1 cellular context compared by ENCODE assay signal in the genomic region with DNA sequence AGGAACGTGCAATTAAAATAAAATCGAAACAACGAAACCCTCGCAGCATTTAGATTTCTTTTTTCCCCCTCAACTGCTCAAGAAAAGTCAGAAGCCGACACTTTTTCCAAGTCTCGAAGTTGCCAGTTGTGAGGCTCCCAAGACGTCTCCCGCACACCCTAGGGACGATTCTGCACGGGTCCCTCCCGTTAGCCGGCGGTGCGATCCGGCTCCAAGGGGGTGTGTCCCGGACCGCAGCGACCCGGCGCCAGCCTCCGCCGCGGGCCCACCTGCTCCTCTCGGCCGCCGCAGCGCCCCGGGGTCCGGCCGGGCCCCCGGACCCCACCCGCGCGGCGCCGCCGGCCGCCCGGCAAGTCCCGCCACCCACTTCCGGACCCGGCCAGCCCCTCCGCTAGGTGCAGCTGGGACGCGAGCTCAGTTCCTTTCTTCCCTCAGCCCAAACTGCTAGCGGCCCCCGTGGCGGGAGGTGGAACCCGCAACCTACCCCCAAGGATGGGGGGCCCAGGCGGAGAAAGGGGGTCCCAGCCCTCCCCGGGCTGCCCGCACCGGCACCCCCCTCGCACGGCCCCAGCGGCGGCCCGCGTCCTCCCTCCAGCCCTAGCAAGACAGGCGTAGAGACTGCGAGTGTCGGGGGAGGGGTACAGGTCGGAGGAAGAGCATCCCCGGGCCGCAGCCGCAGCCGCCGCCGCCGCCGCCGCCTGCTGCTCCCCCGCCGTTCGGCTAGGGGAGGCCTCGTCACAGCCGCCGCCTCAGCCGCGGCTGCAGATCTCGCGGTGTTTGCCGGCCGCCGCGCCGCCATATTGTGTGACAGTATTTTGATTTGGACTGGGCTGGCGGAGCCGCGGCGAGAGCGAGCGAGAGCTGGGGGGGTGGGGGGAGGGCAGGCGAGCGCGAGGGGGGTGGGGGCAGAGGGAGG.
TF ChIP-seq lines count a peak whose summit lies in the region.

No MANE protein-coding gene starts in this region.

TF ChIP-seq in K562, 482 proteins besides CTCF, POLR2A, EP300 and RAD21 (continued from another document and continues in another):
- TF ChIP-seq, protein P1, sequence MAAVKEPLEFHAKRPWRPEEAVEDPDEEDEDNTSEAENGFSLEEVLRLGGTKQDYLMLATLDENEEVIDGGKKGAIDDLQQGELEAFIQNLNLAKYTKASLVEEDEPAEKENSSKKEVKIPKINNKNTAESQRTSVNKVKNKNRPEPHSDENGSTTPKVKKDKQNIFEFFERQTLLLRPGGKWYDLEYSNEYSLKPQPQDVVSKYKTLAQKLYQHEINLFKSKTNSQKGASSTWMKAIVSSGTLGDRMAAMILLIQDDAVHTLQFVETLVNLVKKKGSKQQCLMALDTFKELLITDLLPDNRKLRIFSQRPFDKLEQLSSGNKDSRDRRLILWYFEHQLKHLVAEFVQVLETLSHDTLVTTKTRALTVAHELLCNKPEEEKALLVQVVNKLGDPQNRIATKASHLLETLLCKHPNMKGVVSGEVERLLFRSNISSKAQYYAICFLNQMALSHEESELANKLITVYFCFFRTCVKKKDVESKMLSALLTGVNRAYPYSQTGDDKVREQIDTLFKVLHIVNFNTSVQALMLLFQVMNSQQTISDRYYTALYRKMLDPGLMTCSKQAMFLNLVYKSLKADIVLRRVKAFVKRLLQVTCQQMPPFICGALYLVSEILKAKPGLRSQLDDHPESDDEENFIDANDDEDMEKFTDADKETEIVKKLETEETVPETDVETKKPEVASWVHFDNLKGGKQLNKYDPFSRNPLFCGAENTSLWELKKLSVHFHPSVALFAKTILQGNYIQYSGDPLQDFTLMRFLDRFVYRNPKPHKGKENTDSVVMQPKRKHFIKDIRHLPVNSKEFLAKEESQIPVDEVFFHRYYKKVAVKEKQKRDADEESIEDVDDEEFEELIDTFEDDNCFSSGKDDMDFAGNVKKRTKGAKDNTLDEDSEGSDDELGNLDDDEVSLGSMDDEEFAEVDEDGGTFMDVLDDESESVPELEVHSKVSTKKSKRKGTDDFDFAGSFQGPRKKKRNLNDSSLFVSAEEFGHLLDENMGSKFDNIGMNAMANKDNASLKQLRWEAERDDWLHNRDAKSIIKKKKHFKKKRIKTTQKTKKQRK (IDR thresholded peaks at IDR 0.05; ENCODE audit: borderline replicate concordance, low read depth, low read length), result no peak
- TF ChIP-seq SMARCE1 (IDR thresholded peaks at IDR 0.05), result no peak
- no peak for TF ChIP-seq ZNF124 (CRISPR knock-in tag; IDR thresholded peaks at IDR 0.05)
- no peak; the same call in 1 of the 2 replicates for TF ChIP-seq ZNF274 (IDR thresholded peaks at IDR 0.05; ENCODE audit: borderline replicate concordance, low read depth, low read length)
- 0 out of 2 replicates have a peak, but pooled peaks have one; percentile 62 for TF ChIP-seq NFXL1 (CRISPR knock-in tag; IDR thresholded peaks at IDR 0.05)
- TF ChIP-seq ZNF696 (CRISPR knock-in tag; conservative IDR thresholded peaks at IDR 0.05), result no peak
- TF ChIP-seq POLR2H (tag; IDR thresholded peaks at IDR 0.05; ENCODE audit: low read depth), result peak; percentile 68
- TF ChIP-seq TCF7 (IDR thresholded peaks at IDR 0.05; ENCODE audit: borderline replicate concordance), result no peak; the same call in 1 of the 2 replicates
- TF ChIP-seq, protein P2, sequence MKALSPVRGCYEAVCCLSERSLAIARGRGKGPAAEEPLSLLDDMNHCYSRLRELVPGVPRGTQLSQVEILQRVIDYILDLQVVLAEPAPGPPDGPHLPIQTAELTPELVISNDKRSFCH (CRISPR knock-in tag; IDR thresholded peaks at IDR 0.05), result no peak
- TF ChIP-seq, protein P2 (tag; IDR thresholded peaks at IDR 0.05), result no peak
- TF ChIP-seq MBD2 (IDR thresholded peaks at IDR 0.05; ENCODE audit: borderline replicate concordance, low read depth), result no peak
- TF ChIP-seq, protein P3, sequence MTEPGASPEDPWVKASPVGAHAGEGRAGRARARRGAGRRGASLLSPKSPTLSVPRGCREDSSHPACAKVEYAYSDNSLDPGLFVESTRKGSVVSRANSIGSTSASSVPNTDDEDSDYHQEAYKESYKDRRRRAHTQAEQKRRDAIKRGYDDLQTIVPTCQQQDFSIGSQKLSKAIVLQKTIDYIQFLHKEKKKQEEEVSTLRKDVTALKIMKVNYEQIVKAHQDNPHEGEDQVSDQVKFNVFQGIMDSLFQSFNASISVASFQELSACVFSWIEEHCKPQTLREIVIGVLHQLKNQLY (CRISPR knock-in tag; conservative IDR thresholded peaks at IDR 0.05), result no peak
- peak; percentile 94 for TF ChIP-seq SMAD4 (CRISPR knock-in tag; conservative IDR thresholded peaks at IDR 0.05)
- peak; percentile 17 to 68; a peak in 1 of 4 replicates for TF ChIP-seq TEAD1 (CRISPR knock-in tag; IDR thresholded peaks at IDR 0.05)
- no peak for TF ChIP-seq ILF3 (IDR thresholded peaks at IDR 0.05; ENCODE audit: borderline replicate concordance)
- TF ChIP-seq, protein P4, sequence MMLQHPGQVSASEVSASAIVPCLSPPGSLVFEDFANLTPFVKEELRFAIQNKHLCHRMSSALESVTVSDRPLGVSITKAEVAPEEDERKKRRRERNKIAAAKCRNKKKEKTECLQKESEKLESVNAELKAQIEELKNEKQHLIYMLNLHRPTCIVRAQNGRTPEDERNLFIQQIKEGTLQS (IDR thresholded peaks at IDR 0.05), result no peak
- TF ChIP-seq, protein P4 (CRISPR knock-in tag; conservative IDR thresholded peaks at IDR 0.05), result no peak
- TF ChIP-seq, protein P5, sequence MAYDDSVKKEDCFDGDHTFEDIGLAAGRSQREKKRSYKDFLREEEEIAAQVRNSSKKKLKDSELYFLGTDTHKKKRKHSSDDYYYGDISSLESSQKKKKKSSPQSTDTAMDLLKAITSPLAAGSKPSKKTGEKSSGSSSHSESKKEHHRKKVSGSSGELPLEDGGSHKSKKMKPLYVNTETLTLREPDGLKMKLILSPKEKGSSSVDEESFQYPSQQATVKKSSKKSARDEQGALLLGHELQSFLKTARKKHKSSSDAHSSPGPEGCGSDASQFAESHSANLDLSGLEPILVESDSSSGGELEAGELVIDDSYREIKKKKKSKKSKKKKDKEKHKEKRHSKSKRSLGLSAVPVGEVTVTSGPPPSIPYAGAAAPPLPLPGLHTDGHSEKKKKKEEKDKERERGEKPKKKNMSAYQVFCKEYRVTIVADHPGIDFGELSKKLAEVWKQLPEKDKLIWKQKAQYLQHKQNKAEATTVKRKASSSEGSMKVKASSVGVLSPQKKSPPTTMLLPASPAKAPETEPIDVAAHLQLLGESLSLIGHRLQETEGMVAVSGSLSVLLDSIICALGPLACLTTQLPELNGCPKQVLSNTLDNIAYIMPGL (CRISPR knock-in tag; IDR thresholded peaks at IDR 0.05), result no peak
- TF ChIP-seq ZBTB7A (IDR thresholded peaks at IDR 0.05; ENCODE audit: borderline replicate concordance, control insufficient read depth, low read depth, low read length), result peak; percentile 68
- TF ChIP-seq ZNF586 (CRISPR knock-in tag; conservative IDR thresholded peaks at IDR 0.05), result no peak
- no peak for TF ChIP-seq ZC3H8 (IDR thresholded peaks at IDR 0.05)
- TF ChIP-seq ZNF766 (CRISPR knock-in tag; conservative IDR thresholded peaks at IDR 0.05), result no peak; the same call in 1 of the 2 replicates
- TF ChIP-seq, protein P6, sequence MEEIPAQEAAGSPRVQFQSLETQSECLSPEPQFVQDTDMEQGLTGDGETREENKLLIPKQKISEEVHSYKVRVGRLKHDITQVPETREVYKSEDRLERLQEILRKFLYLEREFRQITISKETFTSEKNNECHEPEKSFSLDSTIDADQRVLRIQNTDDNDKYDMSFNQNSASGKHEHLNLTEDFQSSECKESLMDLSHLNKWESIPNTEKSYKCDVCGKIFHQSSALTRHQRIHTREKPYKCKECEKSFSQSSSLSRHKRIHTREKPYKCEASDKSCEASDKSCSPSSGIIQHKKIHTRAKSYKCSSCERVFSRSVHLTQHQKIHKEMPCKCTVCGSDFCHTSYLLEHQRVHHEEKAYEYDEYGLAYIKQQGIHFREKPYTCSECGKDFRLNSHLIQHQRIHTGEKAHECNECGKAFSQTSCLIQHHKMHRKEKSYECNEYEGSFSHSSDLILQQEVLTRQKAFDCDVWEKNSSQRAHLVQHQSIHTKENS (CRISPR knock-in tag; IDR thresholded peaks at IDR 0.05), result no peak
- no peak; the same call in 1 of the 2 replicates for TF ChIP-seq NCOA1 (IDR thresholded peaks at IDR 0.05; ENCODE audit: low read depth)
- peak; percentile 64; the same call in 1 of the 2 replicates for TF ChIP-seq ESRRA (IDR thresholded peaks at IDR 0.05; ENCODE audit: borderline replicate concordance, low read depth)
- TF ChIP-seq, protein P7, sequence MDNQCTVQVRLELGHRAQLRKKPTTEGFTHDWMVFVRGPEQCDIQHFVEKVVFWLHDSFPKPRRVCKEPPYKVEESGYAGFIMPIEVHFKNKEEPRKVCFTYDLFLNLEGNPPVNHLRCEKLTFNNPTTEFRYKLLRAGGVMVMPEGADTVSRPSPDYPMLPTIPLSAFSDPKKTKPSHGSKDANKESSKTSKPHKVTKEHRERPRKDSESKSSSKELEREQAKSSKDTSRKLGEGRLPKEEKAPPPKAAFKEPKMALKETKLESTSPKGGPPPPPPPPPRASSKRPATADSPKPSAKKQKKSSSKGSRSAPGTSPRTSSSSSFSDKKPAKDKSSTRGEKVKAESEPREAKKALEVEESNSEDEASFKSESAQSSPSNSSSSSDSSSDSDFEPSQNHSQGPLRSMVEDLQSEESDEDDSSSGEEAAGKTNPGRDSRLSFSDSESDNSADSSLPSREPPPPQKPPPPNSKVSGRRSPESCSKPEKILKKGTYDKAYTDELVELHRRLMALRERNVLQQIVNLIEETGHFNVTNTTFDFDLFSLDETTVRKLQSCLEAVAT (IDR thresholded peaks at IDR 0.05), result peak in 1 of 2 experiments; percentile 29; a peak in 1 of 4 replicates
- TF ChIP-seq ELF2 (CRISPR knock-in tag; IDR thresholded peaks at IDR 0.05), result peak; percentile 54; the same call in 1 of the 2 replicates
- no peak for TF ChIP-seq PPARD (CRISPR knock-in tag; IDR thresholded peaks at IDR 0.05)
- peak; percentile 61; the same call in 1 of the 2 replicates for TF ChIP-seq GABPB1 (CRISPR knock-in tag; IDR thresholded peaks at IDR 0.05)
- TF ChIP-seq, protein P8, sequence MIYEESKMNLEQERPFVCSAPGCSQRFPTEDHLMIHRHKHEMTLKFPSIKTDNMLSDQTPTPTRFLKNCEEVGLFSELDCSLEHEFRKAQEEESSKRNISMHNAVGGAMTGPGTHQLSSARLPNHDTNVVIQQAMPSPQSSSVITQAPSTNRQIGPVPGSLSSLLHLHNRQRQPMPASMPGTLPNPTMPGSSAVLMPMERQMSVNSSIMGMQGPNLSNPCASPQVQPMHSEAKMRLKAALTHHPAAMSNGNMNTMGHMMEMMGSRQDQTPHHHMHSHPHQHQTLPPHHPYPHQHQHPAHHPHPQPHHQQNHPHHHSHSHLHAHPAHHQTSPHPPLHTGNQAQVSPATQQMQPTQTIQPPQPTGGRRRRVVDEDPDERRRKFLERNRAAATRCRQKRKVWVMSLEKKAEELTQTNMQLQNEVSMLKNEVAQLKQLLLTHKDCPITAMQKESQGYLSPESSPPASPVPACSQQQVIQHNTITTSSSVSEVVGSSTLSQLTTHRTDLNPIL (CRISPR knock-in tag; IDR thresholded peaks at IDR 0.05), result no peak
- no peak for TF ChIP-seq STAT5A (IDR thresholded peaks at IDR 0.05; ENCODE audit: borderline replicate concordance, low read length)
- TF ChIP-seq HIVEP1 (CRISPR knock-in tag; IDR thresholded peaks at IDR 0.05), result 0 out of 2 replicates have a peak, but pooled peaks have one; percentile 16
- TF ChIP-seq GTF2E2 (tag; IDR thresholded peaks at IDR 0.05), result 0 out of 2 replicates have a peak, but pooled peaks have one; percentile 31
- no peak for TF ChIP-seq ZFPM2 (CRISPR knock-in tag; IDR thresholded peaks at IDR 0.05)
- TF ChIP-seq NCOA4 (IDR thresholded peaks at IDR 0.05; ENCODE audit: partially characterized antibody), result no peak
- TF ChIP-seq, protein P9, sequence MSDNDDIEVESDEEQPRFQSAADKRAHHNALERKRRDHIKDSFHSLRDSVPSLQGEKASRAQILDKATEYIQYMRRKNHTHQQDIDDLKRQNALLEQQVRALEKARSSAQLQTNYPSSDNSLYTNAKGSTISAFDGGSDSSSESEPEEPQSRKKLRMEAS (CRISPR knock-in tag; IDR thresholded peaks at IDR 0.05), result no peak; the same call in 1 of the 2 replicates
- TF ChIP-seq NCOA6 (IDR thresholded peaks at IDR 0.05), result no peak
- TF ChIP-seq CBFA2T2 (conservative IDR thresholded peaks at IDR 0.05), result no peak
- TF ChIP-seq MCM7 (IDR thresholded peaks at IDR 0.05), result no peak
- TF ChIP-seq, protein P10, sequence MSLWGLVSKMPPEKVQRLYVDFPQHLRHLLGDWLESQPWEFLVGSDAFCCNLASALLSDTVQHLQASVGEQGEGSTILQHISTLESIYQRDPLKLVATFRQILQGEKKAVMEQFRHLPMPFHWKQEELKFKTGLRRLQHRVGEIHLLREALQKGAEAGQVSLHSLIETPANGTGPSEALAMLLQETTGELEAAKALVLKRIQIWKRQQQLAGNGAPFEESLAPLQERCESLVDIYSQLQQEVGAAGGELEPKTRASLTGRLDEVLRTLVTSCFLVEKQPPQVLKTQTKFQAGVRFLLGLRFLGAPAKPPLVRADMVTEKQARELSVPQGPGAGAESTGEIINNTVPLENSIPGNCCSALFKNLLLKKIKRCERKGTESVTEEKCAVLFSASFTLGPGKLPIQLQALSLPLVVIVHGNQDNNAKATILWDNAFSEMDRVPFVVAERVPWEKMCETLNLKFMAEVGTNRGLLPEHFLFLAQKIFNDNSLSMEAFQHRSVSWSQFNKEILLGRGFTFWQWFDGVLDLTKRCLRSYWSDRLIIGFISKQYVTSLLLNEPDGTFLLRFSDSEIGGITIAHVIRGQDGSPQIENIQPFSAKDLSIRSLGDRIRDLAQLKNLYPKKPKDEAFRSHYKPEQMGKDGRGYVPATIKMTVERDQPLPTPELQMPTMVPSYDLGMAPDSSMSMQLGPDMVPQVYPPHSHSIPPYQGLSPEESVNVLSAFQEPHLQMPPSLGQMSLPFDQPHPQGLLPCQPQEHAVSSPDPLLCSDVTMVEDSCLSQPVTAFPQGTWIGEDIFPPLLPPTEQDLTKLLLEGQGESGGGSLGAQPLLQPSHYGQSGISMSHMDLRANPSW (CRISPR knock-in tag; IDR thresholded peaks at IDR 0.05), result no peak; the same call in 1 of the 2 replicates
- TF ChIP-seq, protein P11, sequence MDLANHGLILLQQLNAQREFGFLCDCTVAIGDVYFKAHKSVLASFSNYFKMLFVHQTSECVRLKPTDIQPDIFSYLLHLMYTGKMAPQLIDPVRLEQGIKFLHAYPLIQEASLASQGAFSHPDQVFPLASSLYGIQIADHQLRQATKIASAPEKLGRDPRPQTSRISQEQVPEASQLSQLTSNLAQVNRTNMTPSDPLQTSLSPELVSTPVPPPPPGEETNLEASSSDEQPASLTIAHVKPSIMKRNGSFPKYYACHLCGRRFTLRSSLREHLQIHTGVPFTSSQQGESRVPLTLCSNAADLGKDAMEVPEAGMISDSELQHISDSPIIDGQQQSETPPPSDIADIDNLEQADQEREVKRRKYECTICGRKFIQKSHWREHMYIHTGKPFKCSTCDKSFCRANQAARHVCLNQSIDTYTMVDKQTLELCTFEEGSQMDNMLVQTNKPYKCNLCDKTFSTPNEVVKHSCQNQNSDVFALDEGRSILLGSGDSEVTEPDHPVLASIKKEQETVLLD (IDR thresholded peaks at IDR 0.05), result 0 out of 2 replicates have a peak, but pooled peaks have one; percentile 33
- TF ChIP-seq, protein P12, sequence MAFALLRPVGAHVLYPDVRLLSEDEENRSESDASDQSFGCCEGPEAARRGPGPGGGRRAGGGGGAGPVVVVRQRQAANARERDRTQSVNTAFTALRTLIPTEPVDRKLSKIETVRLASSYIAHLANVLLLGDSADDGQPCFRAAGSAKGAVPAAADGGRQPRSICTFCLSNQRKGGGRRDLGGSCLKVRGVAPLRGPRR (CRISPR knock-in tag; IDR thresholded peaks at IDR 0.05), result no peak
- peak; percentile 28; the same call in 1 of the 2 replicates for TF ChIP-seq NFIC (IDR thresholded peaks at IDR 0.05)
